ENCODE assay signal across 13 cellular contexts in genomic region chr4:152090543-152090942, GRCh38.
DNase-seq lines count a peak whose midpoint lies in the region; ATAC-seq and TF ChIP-seq lines count a peak whose summit lies in the region.
"Had no signal": no experiment of that assay in that cellular context is flagged by ENCODE, and none has a peak within 500 bp of the region (broad histone marks: within the 10 kb centered on the region; RNA-seq: fewer than 3 reads in every experiment).

No MANE protein-coding gene starts in this region.

- no peaks in the 10 kb centered on the region for H3K9me3 Mint-ChIP-seq in T-helper 2 cell treated with Interferon-gamma antibody and Interleukin-4, amounts not matched to agents 5 μg/mL and 100 μg/mL, for 36 hours

- H2AFZ ChIP-seq in mammary epithelial cell (ENCODE audit: low read depth, low read length), result no peak overlapping the region

- dilution Hi-C loops in mammary epithelial cell (cut with HindIII; ENCODE audit: low sequenced_read_pairs), result no loop called here

- H3K4me3 ChIP-seq in mammary epithelial cell (replicated peaks in 1 of 3; ENCODE audit: insufficient read depth in 1 of 3, low read depth in 2 of 3, low read length in 3 of 3), result no peak overlapping the region
- H3K4me3 ChIP-seq in aorta (ENCODE audit: low read length in 2 of 2), result no peak overlapping the region
- H3K4me3 ChIP-seq in breast epithelium, result no peak overlapping the region
- H3K4me3 ChIP-seq: prostate gland had no signal

- H4K20me1 ChIP-seq in mammary epithelial cell (ENCODE audit: insufficient read depth, low read length), result no peaks in the 10 kb centered on the region

- WGBS in mammary epithelial cell (ENCODE audit: low coverage, missing lambda C conversion rate), result 94% methylated on average over 8 of the region's 8 CpGs
- 79 to 83% methylated on average over 8 of the region's 8 CpGs for WGBS in aorta, 2 donors

- H3K4me2 ChIP-seq in mammary epithelial cell (ENCODE audit: insufficient read depth, low read depth, low read length), result no peak overlapping the region

- no peak overlapping the region for H3K9ac ChIP-seq in mammary epithelial cell (ENCODE audit: insufficient read depth, low read length)

- DNase-seq in Right ventricle myocardium inferior (ENCODE audit: missing footprints) (no peak), cardiac septum (ENCODE audit: low spot score) (no peak), Right ventricle myocardium superior (no peak), mammary epithelial cell (no peak), aorta (no peak), breast epithelium (ENCODE audit: low spot score in 2 of 2) (no peak)
- DNase-seq in T-helper 2 cell treated with Interferon-gamma antibody and Interleukin-4, amounts not matched to agents 5 μg/mL and 100 μg/mL, for 36 hours (ENCODE audit: low spot score), result peak; percentile 8
- DNase-seq: C1 segment of cervical spinal cord, H7, NCI-H774, substantia nigra had no signal

- CTCF ChIA-PET in mammary epithelial cell (lab: Charles Lee; ENCODE audit: low non-redundant PET), result no interaction called here

- H3K4me1 Mint-ChIP-seq in T-helper 2 cell treated with Interferon-gamma antibody and Interleukin-4, amounts not matched to agents 5 μg/mL and 100 μg/mL, for 36 hours (ENCODE audit: low read depth), result peaks cover 30% of the 10 kb centered on the region

- in situ Hi-C loops in mammary epithelial cell (cut with MboI; ENCODE audit: low sequenced_read_pairs in 2 of 2), result no loop called here

- no peaks in the 10 kb centered on the region for H3K36me3 ChIP-seq in mammary epithelial cell (ENCODE audit: insufficient read depth, low read length)
- no peaks in the 10 kb centered on the region for H3K36me3 ChIP-seq in aorta (ENCODE audit: control insufficient read depth in 1 of 2, insufficient read depth in 2 of 2, low read length in 1 of 2)
- H3K36me3 ChIP-seq in breast epithelium, result no peaks in the 10 kb centered on the region
- H3K36me3 ChIP-seq: prostate gland had no signal

- peak overlapping the region; percentile 86 for H3K27ac Mint-ChIP-seq in T-helper 2 cell treated with Interferon-gamma antibody and Interleukin-4, amounts not matched to agents 5 μg/mL and 100 μg/mL, for 36 hours

- H3K36me3 Mint-ChIP-seq in T-helper 2 cell treated with Interferon-gamma antibody and Interleukin-4, amounts not matched to agents 5 μg/mL and 100 μg/mL, for 36 hours (ENCODE audit: low read depth), result peaks cover 8% of the 10 kb centered on the region

- H3K27ac ChIP-seq in mammary epithelial cell (ENCODE audit: insufficient read depth, low read depth, low read length) (no peak overlapping the region), aorta (ENCODE audit: low read depth in 1 of 2, low read length in 2 of 2) (no peak overlapping the region), breast epithelium (no peak overlapping the region)
- H3K27ac ChIP-seq: prostate gland had no signal

- H3K27me3 ChIP-seq in mammary epithelial cell (ENCODE audit: insufficient read depth, low read length) (no peaks in the 10 kb centered on the region), aorta (ENCODE audit: control insufficient read depth in 1 of 2, insufficient read depth in 2 of 2, low read length in 1 of 2) (peaks cover 0 to 2% of the 10 kb centered on the region in 2 donors), breast epithelium (no peaks in the 10 kb centered on the region)

- BruUV-seq in mammary epithelial cell (replicated peaks; lab: Mats Ljungman, UMichigan), result no TSS peak

- H3K4me1 ChIP-seq in mammary epithelial cell (ENCODE audit: insufficient read depth, low read length), result no peaks in the 10 kb centered on the region
- no peaks in the 10 kb centered on the region for H3K4me1 ChIP-seq in aorta (ENCODE audit: control insufficient read depth in 1 of 2, insufficient read depth in 2 of 2, low read length in 2 of 2)
- H3K4me1 ChIP-seq in breast epithelium, result no peaks in the 10 kb centered on the region
- H3K4me1 ChIP-seq: prostate gland had no signal

- no peak for TF ChIP-seq POLR2A in breast epithelium (IDR thresholded peaks at IDR 0.05)

- H3K4me3 Mint-ChIP-seq in T-helper 2 cell treated with Interferon-gamma antibody and Interleukin-4, amounts not matched to agents 5 μg/mL and 100 μg/mL, for 36 hours, result no peak overlapping the region

- H3K9me3 ChIP-seq in mammary epithelial cell (replicated peaks; ENCODE audit: insufficient read depth, low read length) (no peaks in the 10 kb centered on the region), aorta (ENCODE audit: control insufficient read depth, low read length) (no peaks in the 10 kb centered on the region), breast epithelium (no peaks in the 10 kb centered on the region)
- H3K9me3 ChIP-seq: prostate gland had no signal

- H3K79me2 ChIP-seq in mammary epithelial cell (ENCODE audit: insufficient read depth, low read length), result no peaks in the 10 kb centered on the region

- H3K27me3 Mint-ChIP-seq in T-helper 2 cell treated with Interferon-gamma antibody and Interleukin-4, amounts not matched to agents 5 μg/mL and 100 μg/mL, for 36 hours (ENCODE audit: low read depth), result no peaks in the 10 kb centered on the region

- ATAC-seq in Right ventricle myocardium inferior, result peak; percentile 82
- peak; percentile 89 for ATAC-seq in Right ventricle myocardium superior (ENCODE audit: poor library complexity)
- ATAC-seq in aorta (ENCODE audit: low FRiP score), result no peak
- no peak for ATAC-seq in HG02763 (IDR thresholded peaks at IDR 0.05; ENCODE audit: unreplicated experiment)

- intact Hi-C loops in Right ventricle myocardium inferior (cut with DNase I) (loop anchor here (5.0 kb wide), 2 partner anchors 283 to 403 kb away; no protein-coding TSS in a partner anchor), cardiac septum (cut with DNase I) (no loop called here), Right ventricle myocardium superior (cut with DNase I) (no loop called here), mammary epithelial cell (cut with micrococcal nuclease) (no loop called here), aorta (cut with DNase I) (no loop called here), breast epithelium (cut with DNase I; ENCODE audit: low total_unique reads) (no loop called here)

- no peak for TF ChIP-seq CTCF in mammary epithelial cell (conservative IDR thresholded peaks at IDR 0.05 in 1 of 2, IDR thresholded peaks at IDR 0.05 in 1 of 2; ENCODE audit: extremely low read depth in 1 of 2, insufficient read depth in 1 of 2, low read depth in 1 of 2, low read length in 2 of 2)
- no peak for TF ChIP-seq CTCF in breast epithelium (IDR thresholded peaks at IDR 0.05)

Comparison
In these comparisons a context has a peak if more than half of its experiments do, and no peak if none do; other contexts are left out.
1. ATAC-seq: peak in Right ventricle myocardium inferior (single experiment) and Right ventricle myocardium superior (single experiment); none in aorta (single experiment) and HG02763 (single experiment).